In genomic region chr2:85436836-85437487, GRCh38 we compare ENCODE assay signal across 8 cellular contexts. TPM values are rescaled to one million over a fixed set of nuclear protein-coding genes. Genes with fewer than 3 reads are reported as not detected.
DNase-seq lines count a peak whose midpoint lies in the region; ATAC-seq and TF ChIP-seq lines count a peak whose summit lies in the region.

No MANE protein-coding gene starts in this region.

- no peaks in the 10 kb centered on the region for H3K9me3 Mint-ChIP-seq in Caco-2 (ENCODE audit: unreplicated experiment)

- H3K27ac ChIP-seq in colonic mucosa, result peak overlapping the region; percentile 79
- H3K27ac ChIP-seq in osteoblast (ENCODE audit: low read depth, low read length), result peak overlapping the region; percentile 60

- no peak for ATAC-seq in HG02571 (IDR thresholded peaks at IDR 0.05; ENCODE audit: unreplicated experiment)
- ATAC-seq in GM18858 (IDR thresholded peaks at IDR 0.05; ENCODE audit: unreplicated experiment), result no peak

- H3K27ac Mint-ChIP-seq in Caco-2 (ENCODE audit: unreplicated experiment), result peak overlapping the region; percentile 80

- H3K9me3 ChIP-seq in Caco-2 (no peaks in the 10 kb centered on the region), colonic mucosa (no peaks in the 10 kb centered on the region), osteoblast (ENCODE audit: low read depth, low read length) (no peaks in the 10 kb centered on the region)

- intact Hi-C loops in Caco-2 (cut with micrococcal nuclease; ENCODE audit: unreplicated experiment) (no loop called here), colonic mucosa (cut with DNase I) (no loop called here)

- peak overlapping the region; percentile 83 for H2AFZ ChIP-seq in osteoblast (ENCODE audit: low read length)

- H3K36me3 ChIP-seq in Caco-2 (ENCODE audit: control insufficient read depth, insufficient read depth, low read length), result no peaks in the 10 kb centered on the region
- no peaks in the 10 kb centered on the region for H3K36me3 ChIP-seq in colonic mucosa
- no peaks in the 10 kb centered on the region for H3K36me3 ChIP-seq in osteoblast (ENCODE audit: insufficient read depth, low read length)

- H3K79me2 ChIP-seq in osteoblast (ENCODE audit: insufficient read depth, low read length), result no peaks in the 10 kb centered on the region

- H3K4me3 ChIP-seq in Caco-2 (ENCODE audit: low read depth, low read length), result no peak overlapping the region
- H3K4me3 ChIP-seq in colonic mucosa, result peak overlapping the region; percentile 37
- H3K4me3 ChIP-seq in osteoblast (ENCODE audit: insufficient read depth, low read length), result peak overlapping the region; percentile 65

- no peaks in the 10 kb centered on the region for H3K27me3 ChIP-seq in Caco-2 (replicated peaks; ENCODE audit: control insufficient read depth, insufficient read depth, low read length)
- no peaks in the 10 kb centered on the region for H3K27me3 ChIP-seq in colonic mucosa
- H3K27me3 ChIP-seq in osteoblast (ENCODE audit: insufficient read depth, low read length), result no peaks in the 10 kb centered on the region

- no peaks in the 10 kb centered on the region for H4K20me1 ChIP-seq in osteoblast (ENCODE audit: insufficient read depth, low read length)

- no peaks in the 10 kb centered on the region for H3K36me3 Mint-ChIP-seq in Caco-2 (ENCODE audit: insufficient read depth, unreplicated experiment)

- peak overlapping the region; percentile 83 for H3K4me2 ChIP-seq in osteoblast (ENCODE audit: insufficient read depth, low read length)

- POLR2A ChIA-PET in Caco-2 (lab: Charles Lee), result interaction anchor here (0.6 to 0.8 kb wide), 5 partner anchors 16 to 463 kb away, joined by 3 to 9 read pairs (median 7); no protein-coding TSS in a partner anchor

- peak overlapping the region; percentile 73 for H3K4me3 Mint-ChIP-seq in Caco-2 (ENCODE audit: unreplicated experiment)

- peak overlapping the region; percentile 59 to 74 for H3K9ac ChIP-seq in colonic mucosa (ENCODE audit: low read depth in 2 of 2, low read length in 2 of 2)

- peaks cover 18% of the 10 kb centered on the region for H3K4me1 ChIP-seq in Caco-2
- peaks cover 14% of the 10 kb centered on the region for H3K4me1 ChIP-seq in colonic mucosa
- H3K4me1 ChIP-seq in osteoblast (ENCODE audit: insufficient read depth, low read length), result peaks cover 24% of the 10 kb centered on the region

- no peak for TF ChIP-seq CTCF in Caco-2 (IDR thresholded peaks at IDR 0.05; ENCODE audit: insufficient read depth in 1 of 2, low read depth in 1 of 2, low read length in 1 of 2, severe bottlenecking in 1 of 2, unreplicated experiment in 1 of 2)
- no peak for TF ChIP-seq CTCF in colonic mucosa (IDR thresholded peaks at IDR 0.05)
- TF ChIP-seq CTCF in osteoblast (IDR thresholded peaks at IDR 0.05; ENCODE audit: extremely low read depth, low read depth, low read length), result no peak

- in situ Hi-C loops in KBM-7 (cut with MboI; ENCODE audit: low pct_unique_long_range_greater_than_20kb, low sequenced_read_pairs), result no loop called here

- CTCF ChIA-PET in Caco-2 (lab: Charles Lee), result interaction anchor here (0.6 to 1.0 kb wide), 3 partner anchors 9 to 149 kb away, joined by 3 to 4 read pairs (median 3); no protein-coding TSS in a partner anchor

- DNase-seq in Caco-2, result no peak
- DNase-seq in KBM-7, result peak; percentile 15
- no peak for DNase-seq in colonic mucosa
- DNase-seq in osteoblast (ENCODE audit: insufficient read length, low spot score, missing footprints), result peak; percentile 77
- DNase-seq in SIG-M5 (lab: John Stamatoyannopoulos, UW), result no peak
- DNase-seq in AG20443 (ENCODE audit: low spot score), result no peak

- H3K27me3 Mint-ChIP-seq in Caco-2 (ENCODE audit: insufficient read depth, unreplicated experiment), result no peaks in the 10 kb centered on the region

- H3K4me1 Mint-ChIP-seq in Caco-2 (ENCODE audit: low read depth, unreplicated experiment), result peaks cover 6% of the 10 kb centered on the region

- BruUV-seq in Caco-2 (replicated peaks; lab: Mats Ljungman, UMichigan), result TSS peak; percentile 21

RNA-seq across cellular contexts. Expression of gene SH2D6, which starts 18.4 kb away (rescaled TPM):
- total RNA-seq in Caco-2 (2022) (0.51 and 0.88 TPM in 2 replicates), colonic mucosa (1 to 10 TPM; 1.6 to 9.2 TPM), osteoblast (under 0.01 TPM in 1 of 2 replicates, not detected in the other)

RNA-seq across cellular contexts. Expression of gene CAPG, which starts 26.8 kb away (rescaled TPM):
- total RNA-seq in Caco-2 (2022) (6.2 and 10.0 TPM in 2 replicates), colonic mucosa (100 to 1,000 TPM; 102 to 105 TPM), osteoblast (97.2 and 140 TPM in 2 replicates)

Comparison
In these comparisons a context has a peak if more than half of its experiments do, and no peak if none do; other contexts are left out.
1. DNase-seq: peak in KBM-7 (single experiment) and osteoblast (single experiment); none in Caco-2 (0 of 2), colonic mucosa (single experiment), SIG-M5 (single experiment) and AG20443 (single experiment).